18 cellular contexts compared by ENCODE assay signal in the genomic region with DNA sequence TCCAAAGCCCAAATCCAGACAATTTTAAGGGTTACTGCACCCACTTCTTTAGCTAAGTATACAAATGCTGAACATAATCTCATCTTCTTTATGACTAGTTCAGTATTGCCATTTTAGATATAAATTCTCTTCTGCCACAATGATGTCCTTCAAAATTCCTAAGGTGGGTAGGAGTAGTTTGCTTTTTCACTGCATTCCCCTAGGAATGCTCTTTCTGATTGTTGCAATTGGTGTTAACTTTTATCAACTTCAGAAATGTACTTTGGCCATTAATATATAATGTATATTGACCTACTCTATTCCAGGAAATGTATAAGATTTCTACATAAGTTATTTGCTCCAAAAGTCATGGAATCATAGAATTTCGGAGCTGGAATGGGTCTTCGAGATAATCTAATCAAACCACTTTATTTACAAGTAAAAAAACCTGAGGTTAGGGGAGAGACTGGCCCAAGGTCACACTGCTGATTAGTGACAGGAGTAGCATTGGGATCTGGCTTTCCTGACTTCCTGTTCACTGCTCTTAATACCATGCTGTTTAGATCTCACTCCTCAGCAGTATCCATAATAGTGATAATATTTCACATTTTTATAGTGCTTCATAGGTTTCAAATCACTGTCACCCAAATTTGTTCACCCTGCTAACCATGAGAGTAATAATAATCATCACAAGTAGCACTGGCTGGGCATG. TPM values are rescaled to one million over a fixed set of nuclear protein-coding genes. Genes with fewer than 3 reads are reported as not detected.
DNase-seq lines count a peak whose midpoint lies in the region; ATAC-seq, FAIRE-seq and TF ChIP-seq lines count a peak whose summit lies in the region.
"Had no signal": no experiment of that assay in that cellular context is flagged by ENCODE, and none has a peak within 500 bp of the region (broad histone marks: within the 10 kb centered on the region; RNA-seq: fewer than 3 reads in every experiment).

No MANE protein-coding gene starts in this region.

- H3K9me3 Mint-ChIP-seq in chondrocyte (ENCODE audit: low read depth): no peaks in the 10 kb centered on the region
- H3K9me3 Mint-ChIP-seq: CD14-positive monocyte, IgD-negative memory B cell had no signal

- no peak for FAIRE-seq in small intestine (lab: Jason Lieb, UNC)
- FAIRE-seq: A204.1, GM12878, GM19239 had no signal

- H3K9me3 ChIP-seq in GM23248 (ENCODE audit: low read depth): no peaks in the 10 kb centered on the region
- H3K9me3 ChIP-seq in hepatocyte (ENCODE audit: low read depth): no peaks in the 10 kb centered on the region
- H3K9me3 ChIP-seq in small intestine (ENCODE audit: control insufficient read depth, low read depth): no peaks in the 10 kb centered on the region
- H3K9me3 ChIP-seq: HAP-1 had no signal

- H3K4me2 ChIP-seq in GM23248 (ENCODE audit: unreplicated experiment) (no peak overlapping the region), hepatocyte (no peak overlapping the region)
- H3K4me2 ChIP-seq: BLaER1 had no signal

- H3K27me3 ChIP-seq in GM23248 (replicated peaks; ENCODE audit: insufficient read depth) (no peaks in the 10 kb centered on the region), hepatocyte (no peaks in the 10 kb centered on the region), small intestine (ENCODE audit: control insufficient read depth in 2 of 2, insufficient read depth in 2 of 2, low read length in 2 of 2) (no peaks in the 10 kb centered on the region)
- H3K27me3 ChIP-seq: BLaER1 had no signal

- TF ChIP-seq CTCF in hepatocyte (IDR thresholded peaks at IDR 0.05; ENCODE audit: poor library complexity): no peak
- no peak for TF ChIP-seq CTCF in chondrocyte (IDR thresholded peaks at IDR 0.05)

- H3K4me3 ChIP-seq in GM23248 (no peak overlapping the region), hepatocyte (no peak overlapping the region), small intestine (ENCODE audit: low read depth in 1 of 2, low read length in 2 of 2) (no peak overlapping the region)
- H3K4me3 ChIP-seq: BLaER1, GM12878, HAP-1 had no signal

- H3K36me3 ChIP-seq in GM23248 (ENCODE audit: low read depth): no peaks in the 10 kb centered on the region
- no peaks in the 10 kb centered on the region for H3K36me3 ChIP-seq in hepatocyte (replicated peaks; ENCODE audit: insufficient read depth, low read depth)
- H3K36me3 ChIP-seq in small intestine (ENCODE audit: control insufficient read depth in 2 of 2, insufficient read depth in 2 of 2, low read length in 2 of 2): no peaks in the 10 kb centered on the region
- H3K36me3 ChIP-seq: BLaER1, HAP-1 had no signal

- no peaks in the 10 kb centered on the region for H3K27me3 Mint-ChIP-seq in chondrocyte (ENCODE audit: low read depth)
- H3K27me3 Mint-ChIP-seq: IgD-negative memory B cell had no signal

- H3K4me1 ChIP-seq in GM23248 (ENCODE audit: insufficient read depth): peaks cover 24% of the 10 kb centered on the region
- H3K4me1 ChIP-seq in hepatocyte (ENCODE audit: insufficient read depth): peaks cover 8% of the 10 kb centered on the region
- peaks cover 0 to 2% of the 10 kb centered on the region in 2 donors for H3K4me1 ChIP-seq in small intestine (ENCODE audit: control insufficient read depth in 2 of 2, insufficient read depth in 1 of 2, low read depth in 1 of 2, low read length in 1 of 2)

- H3K79me2 ChIP-seq in GM23248 (ENCODE audit: insufficient read depth) (no peaks in the 10 kb centered on the region), hepatocyte (no peaks in the 10 kb centered on the region)

- H3F3A ChIP-seq in GM23248 (ENCODE audit: insufficient read depth): peaks cover 15% of the 10 kb centered on the region; the same call in 1 of the 2 replicates

- no peak for ATAC-seq in GM18861 (IDR thresholded peaks at IDR 0.05; ENCODE audit: unreplicated experiment)
- ATAC-seq: GM12878 had no signal

- WGBS in GM23248 (ENCODE audit: low coverage in 1 of 2, low lambda C conversion rate in 2 of 2, missing lambda C conversion rate in 2 of 2), 2 experiments: 89 to 99% methylated on average over 2 of the region's 2 CpGs
- WGBS in hepatocyte (ENCODE audit: low lambda C conversion rate, missing lambda C conversion rate): 56% methylated on average over 2 of the region's 2 CpGs
- WGBS in small intestine, 3 donors: 7 to 53% (median 33%) methylated on average over 2 of the region's 2 CpGs

- no peak overlapping the region for H3K27ac Mint-ChIP-seq in chondrocyte (ENCODE audit: unreplicated experiment)
- H3K27ac Mint-ChIP-seq: CD14-positive monocyte; CD4-positive, alpha-beta memory T cell; IgD-negative memory B cell had no signal

- H3K4me3 Mint-ChIP-seq in chondrocyte (ENCODE audit: unreplicated experiment): no peak overlapping the region
- H3K4me3 Mint-ChIP-seq: CD14-positive monocyte; CD4-positive, alpha-beta memory T cell; IgD-negative memory B cell had no signal

- no peak overlapping the region for H3K9ac ChIP-seq in GM23248
- H3K9ac ChIP-seq: BLaER1 had no signal

- H3K27ac ChIP-seq in GM23248: peak overlapping the region; percentile 51
- H3K27ac ChIP-seq in hepatocyte: peak overlapping the region; percentile 20
- H3K27ac ChIP-seq in small intestine (ENCODE audit: low read depth in 1 of 2, low read length in 1 of 2): peak overlapping the region in 1 of 2 donors; percentile 15
- H3K27ac ChIP-seq: BLaER1 had no signal

- H4K20me1 ChIP-seq in GM23248 (ENCODE audit: insufficient read depth) (no peaks in the 10 kb centered on the region), hepatocyte (ENCODE audit: insufficient read depth, poor library complexity, severe bottlenecking) (no peaks in the 10 kb centered on the region)
- H4K20me1 ChIP-seq: BLaER1 had no signal

- H2AFZ ChIP-seq in GM23248 (no peak overlapping the region), hepatocyte (no peak overlapping the region)

- H3K36me3 Mint-ChIP-seq in chondrocyte (ENCODE audit: low read depth): no peaks in the 10 kb centered on the region
- H3K36me3 Mint-ChIP-seq: CD14-positive monocyte; CD4-positive, alpha-beta memory T cell; IgD-negative memory B cell had no signal

- DNase-seq in ACHN (peak; percentile 31), GM23248 (no peak), hepatocyte (ENCODE audit: low spot score) (no peak), small intestine (peak; percentile 52), HuH-7 (ENCODE audit: low spot score) (no peak), chondrocyte (ENCODE audit: low spot score) (no peak)
- DNase-seq: Calu3; CD4-positive, alpha-beta memory T cell; DMS79 treated with DMSO at 0.1 percent for 48 hours; KG1 had no signal

- H3K9me2 ChIP-seq in GM23248 (ENCODE audit: insufficient read depth): no peaks in the 10 kb centered on the region
- no peaks in the 10 kb centered on the region for H3K9me2 ChIP-seq in hepatocyte (replicated peaks; ENCODE audit: insufficient read depth)

- peaks cover 24% of the 10 kb centered on the region for H3K4me1 Mint-ChIP-seq in chondrocyte (ENCODE audit: low read depth)
- H3K4me1 Mint-ChIP-seq: CD14-positive monocyte; CD4-positive, alpha-beta memory T cell; IgD-negative memory B cell had no signal

- in situ Hi-C loops in ACHN (cut with HindIII; ENCODE audit: low pct_ligation_motif_present, low pct_unique_long_range_greater_than_20kb, low sequenced_read_pairs): no loop called here
- in situ Hi-C loops in GM23248 (cut with MboI): no loop called here

RNA-seq across cellular contexts. Expression of gene RASAL2, which starts 46.4 kb away (rescaled TPM):
- 21.5 and 23.1 TPM in 2 replicates for total RNA-seq in GM23248 (2014; rRNA removed; shearing (Covaris generic))
- polyA plus RNA-seq in GM23248 (2016; fragmentation: Nextera tagmentation; extraction: Ambion mirVana) (9.5 and 10.1 TPM in 2 replicates), hepatocyte (8.7 and 14.5 TPM in 2 replicates), small intestine (1 to 10 TPM; 1.8 to 4.3 (median 2.4) TPM)
- total RNA-seq in hepatocyte (23.8 and 24.0 TPM in 2 replicates), chondrocyte (38.4 to 54.4 TPM (median 40.1 TPM) in 3 replicates)
- polyA plus RNA-seq: CD4-positive, alpha-beta memory T cell had no signal

Comparison
In these comparisons a context has a peak if more than half of its experiments do, and no peak if none do; other contexts are left out.
1. DNase-seq: peak in ACHN (single experiment) and small intestine (single experiment); none in GM23248 (single experiment), hepatocyte (single experiment), HuH-7 (single experiment) and chondrocyte (single experiment).